19 cellular contexts compared by ENCODE assay signal in genomic region chr3:124209426-124209825, GRCh38.
"Had no signal": no experiment of that assay in that cellular context is flagged by ENCODE, and none has a peak within 500 bp of the region (broad histone marks: within the 10 kb centered on the region; RNA-seq: fewer than 3 reads in every experiment).

No MANE protein-coding gene starts in this region.

- H3K36me3 Mint-ChIP-seq: activated naive CD4-positive, alpha-beta T cell treated with anti-CD3 and anti-CD28 coated beads, Interleukin-2, amount 50 U/mL, for 24 hours; stimulated activated naive B cell treated with anti-CD40 and anti-IgM and Interleukin-4, amounts not matched to agents 10 μg/mL and 1 μg/mL and 100 μg/mL, for 72 hours had no signal

- H3K4me1 Mint-ChIP-seq: activated naive CD4-positive, alpha-beta T cell treated with anti-CD3 and anti-CD28 coated beads, Interleukin-2, amount 50 U/mL, for 24 hours; stimulated activated naive B cell treated with anti-CD40 and anti-IgM and Interleukin-4, amounts not matched to agents 10 μg/mL and 1 μg/mL and 100 μg/mL, for 72 hours had no signal

- ATAC-seq: gastrocnemius medialis; heart left ventricle; stimulated activated naive B cell treated with anti-CD40 and anti-IgM and Interleukin-4, amounts not matched to agents 10 μg/mL and 1 μg/mL and 100 μg/mL, for 72 hours; upper lobe of right lung had no signal

- H3K4me3 ChIP-seq: coronary artery, gastrocnemius medialis, heart left ventricle, left ventricle myocardium inferior, sigmoid colon, thoracic aorta, upper lobe of right lung had no signal

- DNase-seq: activated CD4-positive, alpha-beta T cell treated with anti-CD3 and anti-CD28 coated beads, Interleukin-2, amount 50 U/mL, for 4 hours; activated gamma-delta T cell; amniotic stem cell; brain microvascular endothelial cell; central memory CD4-positive, alpha-beta T cell; gastrocnemius medialis; heart left ventricle; kidney glomerular epithelial cell; left ventricle myocardium inferior; mammary epithelial cell; midbrain; sigmoid colon; stimulated activated naive B cell treated with anti-CD40 and anti-IgM and Interleukin-4, amounts not matched to agents 10 μg/mL and 1 μg/mL and 100 μg/mL, for 72 hours; upper lobe of right lung; WERI-Rb-1 had no signal

- H3K9me3 Mint-ChIP-seq: nephron; stimulated activated naive B cell treated with anti-CD40 and anti-IgM and Interleukin-4, amounts not matched to agents 10 μg/mL and 1 μg/mL and 100 μg/mL, for 72 hours had no signal

- H3K27ac Mint-ChIP-seq: activated naive CD4-positive, alpha-beta T cell treated with anti-CD3 and anti-CD28 coated beads, Interleukin-2, amount 50 U/mL, for 24 hours; stimulated activated naive B cell treated with anti-CD40 and anti-IgM and Interleukin-4, amounts not matched to agents 10 μg/mL and 1 μg/mL and 100 μg/mL, for 72 hours had no signal

- H3K4me3 Mint-ChIP-seq: activated naive CD4-positive, alpha-beta T cell treated with anti-CD3 and anti-CD28 coated beads, Interleukin-2, amount 50 U/mL, for 24 hours; nephron; stimulated activated naive B cell treated with anti-CD40 and anti-IgM and Interleukin-4, amounts not matched to agents 10 μg/mL and 1 μg/mL and 100 μg/mL, for 72 hours had no signal
